In the genomic region with DNA sequence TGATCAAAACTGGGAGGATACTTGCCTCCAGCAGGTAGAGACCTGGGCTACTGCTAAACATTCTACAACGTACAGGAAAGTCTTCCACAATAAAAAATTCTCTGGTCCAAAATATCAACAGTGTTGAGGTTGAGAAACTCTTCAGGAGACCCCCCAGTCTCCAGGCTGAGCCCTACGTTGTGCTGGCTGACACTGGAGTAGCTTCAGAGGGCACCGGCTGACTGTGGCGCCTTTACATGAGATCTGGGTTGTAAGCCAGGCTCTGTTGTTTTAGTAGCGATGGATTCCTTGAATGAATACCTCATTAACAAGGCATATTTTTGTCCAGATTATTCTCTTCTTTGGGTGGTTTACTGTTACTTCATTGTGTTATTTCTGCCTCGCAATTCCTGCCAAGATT, we compare ENCODE assay signal across 18 cellular contexts.
"Had no signal": no experiment of that assay in that cellular context is flagged by ENCODE, and none has a peak within 500 bp of the region (broad histone marks: within the 10 kb centered on the region; RNA-seq: fewer than 3 reads in every experiment).

No MANE protein-coding gene starts in this region.

- H3K9me3 ChIP-seq: colonic mucosa, gastroesophageal sphincter, spleen had no signal

- DNase-seq: activated CD4-positive, alpha-beta T cell treated with anti-CD3 and anti-CD28 coated beads for 48 hours; activated naive CD4-positive, alpha-beta T cell; aorta; caudate nucleus; colonic mucosa; effector CD8-positive, alpha-beta T cell; midbrain; posterior cingulate gyrus; spleen; stimulated activated CD4-positive, alpha-beta T cell treated with anti-CD3 and anti-CD28 coated beads, Interleukin-1b, Interleukin-23, amount 100 ng/mL, for 48 hours; stimulated activated naive CD4-positive, alpha-beta T cell; substantia nigra; T-helper 1 cell; trophoblast cell had no signal

- H3K36me3 ChIP-seq: colonic mucosa, gastroesophageal sphincter, spleen had no signal

- H3K27ac Mint-ChIP-seq: activated T-helper 1 cell treated with anti-CD3 and anti-CD28 coated beads, Interleukin-12 subunit alpha, Interleukin-12 subunit beta, Interleukin-2, Interleukin-4 antibody, amounts not matched to agents 30 ng/mL and 10 ng/mL and 1 ng/mL, durations not matched to agents 14 hours and 24 hours and 36 hours had no signal

- H3K27me3 ChIP-seq: colonic mucosa, gastroesophageal sphincter, spleen had no signal

- H3K4me3 ChIP-seq: colonic mucosa, gastroesophageal sphincter, spleen had no signal

- H3K4me3 Mint-ChIP-seq: activated T-helper 1 cell treated with anti-CD3 and anti-CD28 coated beads, Interleukin-12 subunit alpha, Interleukin-12 subunit beta, Interleukin-2, Interleukin-4 antibody, amounts not matched to agents 30 ng/mL and 10 ng/mL and 1 ng/mL, durations not matched to agents 14 hours and 24 hours and 36 hours had no signal

- H3K27ac ChIP-seq: colonic mucosa, gastroesophageal sphincter, spleen, VCaP had no signal

- ATAC-seq: gastroesophageal sphincter, sciatic nerve had no signal

- H3K4me1 ChIP-seq: colonic mucosa, gastroesophageal sphincter, spleen had no signal

- H3K9me3 Mint-ChIP-seq: activated T-helper 1 cell treated with anti-CD3 and anti-CD28 coated beads, Interleukin-12 subunit alpha, Interleukin-12 subunit beta, Interleukin-2, Interleukin-4 antibody, amounts not matched to agents 30 ng/mL and 10 ng/mL and 1 ng/mL, durations not matched to agents 14 hours and 24 hours and 36 hours had no signal
